18 cellular contexts compared by ENCODE assay signal in the genomic region with DNA sequence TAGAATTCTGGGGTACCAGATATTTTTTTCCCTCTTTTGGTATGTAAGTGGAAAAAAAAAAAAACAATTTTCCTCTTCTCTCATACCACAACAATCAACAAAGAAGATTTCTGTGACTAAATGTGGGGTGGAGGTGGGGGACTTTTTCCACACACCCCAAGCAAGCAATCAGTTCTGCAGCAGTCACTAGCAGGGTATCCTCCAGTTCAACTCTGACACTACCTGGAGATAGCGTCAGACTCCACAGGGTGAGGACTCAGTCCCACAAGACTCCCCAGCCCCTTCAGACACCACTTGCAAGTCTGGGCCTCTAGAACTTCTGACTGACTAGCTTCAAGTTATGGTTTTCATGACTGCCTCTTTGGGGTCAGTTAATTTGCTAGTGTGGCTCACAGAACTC. TPM values are rescaled to one million over a fixed set of nuclear protein-coding genes. Genes with fewer than 3 reads are reported as not detected.
A peak's percentile ranks its signal among the peaks of the same experiment; 100 is the strongest.
DNase-seq lines count a peak whose midpoint lies in the region; ATAC-seq and TF ChIP-seq lines count a peak whose summit lies in the region.
"Had no signal": no experiment of that assay in that cellular context is flagged by ENCODE, and none has a peak within 500 bp of the region (broad histone marks: within the 10 kb centered on the region; RNA-seq: fewer than 3 reads in every experiment).

No MANE protein-coding gene starts in this region.

- peaks cover 21 to 74% of the 10 kb centered on the region in 2 donors for H3K36me3 ChIP-seq in psoas muscle (ENCODE audit: insufficient read depth in 1 of 2, low read depth in 1 of 2)

- H3K4me3 ChIP-seq in psoas muscle = no peak overlapping the region
- H3K4me3 ChIP-seq: adrenal gland, colonic mucosa, MG63, upper lobe of right lung had no signal

- no peak for TF ChIP-seq CTCF in psoas muscle (IDR thresholded peaks at IDR 0.05)

- H3K4me3 Mint-ChIP-seq in activated naive CD8-positive, alpha-beta T cell treated with anti-CD3 and anti-CD28 coated beads, Interleukin-2, amount 10 ng/mL, durations not matched to agents 7 days and 5 days = no peak overlapping the region
- peak overlapping the region; percentile 20 for H3K4me3 Mint-ChIP-seq in stimulated activated naive CD8-positive, alpha-beta T cell treated with anti-CD3 and anti-CD28 coated beads, Interleukin-15, Interleukin-2, amounts not matched to agents 100 ng/mL and 50 ng/mL, for 24 hours

- H3K9me3 ChIP-seq in psoas muscle = no peaks in the 10 kb centered on the region
- H3K9me3 ChIP-seq: adrenal gland, colonic mucosa, MG63, upper lobe of right lung had no signal

- WGBS in psoas muscle, 3 donors = 93 to 100% (median 100%) methylated on average over 1 of the region's 1 CpG

- no peaks in the 10 kb centered on the region for H3K27me3 Mint-ChIP-seq in activated naive CD8-positive, alpha-beta T cell treated with anti-CD3 and anti-CD28 coated beads, Interleukin-2, amount 10 ng/mL, durations not matched to agents 7 days and 5 days
- H3K27me3 Mint-ChIP-seq in stimulated activated naive CD8-positive, alpha-beta T cell treated with anti-CD3 and anti-CD28 coated beads, Interleukin-15, Interleukin-2, amounts not matched to agents 100 ng/mL and 50 ng/mL, for 24 hours = no peaks in the 10 kb centered on the region
- H3K27me3 Mint-ChIP-seq: IgD-negative memory B cell had no signal

- peaks cover 57% of the 10 kb centered on the region for H3K4me1 Mint-ChIP-seq in activated naive CD8-positive, alpha-beta T cell treated with anti-CD3 and anti-CD28 coated beads, Interleukin-2, amount 10 ng/mL, durations not matched to agents 7 days and 5 days
- H3K4me1 Mint-ChIP-seq in stimulated activated naive CD8-positive, alpha-beta T cell treated with anti-CD3 and anti-CD28 coated beads, Interleukin-15, Interleukin-2, amounts not matched to agents 100 ng/mL and 50 ng/mL, for 24 hours (ENCODE audit: low read depth) = peaks cover 96% of the 10 kb centered on the region

- H3K4me1 ChIP-seq in psoas muscle = peaks cover 32% of the 10 kb centered on the region
- H3K4me1 ChIP-seq: colonic mucosa, parathyroid adenoma had no signal

- no peaks in the 10 kb centered on the region for H3K9me3 Mint-ChIP-seq in activated naive CD8-positive, alpha-beta T cell treated with anti-CD3 and anti-CD28 coated beads, Interleukin-2, amount 10 ng/mL, durations not matched to agents 7 days and 5 days
- no peaks in the 10 kb centered on the region for H3K9me3 Mint-ChIP-seq in stimulated activated naive CD8-positive, alpha-beta T cell treated with anti-CD3 and anti-CD28 coated beads, Interleukin-15, Interleukin-2, amounts not matched to agents 100 ng/mL and 50 ng/mL, for 24 hours
- H3K9me3 Mint-ChIP-seq: IgD-negative memory B cell, natural killer cell had no signal

- peak; percentile 16 for DNase-seq in stimulated activated CD4-positive, alpha-beta T cell treated with anti-CD3 and anti-CD28 coated beads, Interleukin-15, amount 100 ng/mL, for 24 hours
- DNase-seq in stimulated activated CD4-positive, alpha-beta T cell treated with anti-CD3 and anti-CD28 coated beads, Interleukin-12 subunit alpha, Interleukin-12 subunit beta, amount 100 ng/mL, for 4 hours = no peak
- DNase-seq in activated CD4-positive, alpha-beta T cell treated with anti-CD3 and anti-CD28 coated beads, Interleukin-2, amount 50 U/mL, for 4 hours = peak; percentile 16 to 28
- DNase-seq in activated naive CD8-positive, alpha-beta T cell treated with anti-CD3 and anti-CD28 coated beads, Interleukin-2, amount 10 ng/mL, durations not matched to agents 7 days and 5 days = no peak
- DNase-seq in psoas muscle (no peak), NCI-H187 treated with DMSO at 0.1 percent for 48 hours (lab: John Stamatoyannopoulos, UW) (no peak)
- DNase-seq: adrenal gland, colonic mucosa, DMS79 treated with DMSO at 0.1 percent for 48 hours, MG63, natural killer cell, NCI-H146, NCI-H69, upper lobe of right lung had no signal

- H3K36me3 Mint-ChIP-seq in activated naive CD8-positive, alpha-beta T cell treated with anti-CD3 and anti-CD28 coated beads, Interleukin-2, amount 10 ng/mL, durations not matched to agents 7 days and 5 days = peaks cover 35% of the 10 kb centered on the region
- peaks cover 97% of the 10 kb centered on the region for H3K36me3 Mint-ChIP-seq in stimulated activated naive CD8-positive, alpha-beta T cell treated with anti-CD3 and anti-CD28 coated beads, Interleukin-15, Interleukin-2, amounts not matched to agents 100 ng/mL and 50 ng/mL, for 24 hours (ENCODE audit: low read depth)

- no peak overlapping the region for H3K27ac Mint-ChIP-seq in activated naive CD8-positive, alpha-beta T cell treated with anti-CD3 and anti-CD28 coated beads, Interleukin-2, amount 10 ng/mL, durations not matched to agents 7 days and 5 days
- peak overlapping the region; percentile 78 for H3K27ac Mint-ChIP-seq in stimulated activated naive CD8-positive, alpha-beta T cell treated with anti-CD3 and anti-CD28 coated beads, Interleukin-15, Interleukin-2, amounts not matched to agents 100 ng/mL and 50 ng/mL, for 24 hours

- peak; percentile 68 for ATAC-seq in activated naive CD8-positive, alpha-beta T cell treated with anti-CD3 and anti-CD28 coated beads, Interleukin-2, amount 10 ng/mL, durations not matched to agents 7 days and 5 days (ENCODE audit: low read depth)
- ATAC-seq in psoas muscle = no peak
- ATAC-seq: sciatic nerve, upper lobe of right lung had no signal

- no peak overlapping the region for H3K27ac ChIP-seq in psoas muscle
- H3K27ac ChIP-seq: adrenal gland, colonic mucosa, parathyroid adenoma, upper lobe of right lung had no signal

- H3K27me3 ChIP-seq in psoas muscle (ENCODE audit: insufficient read depth in 3 of 3, low read length in 2 of 3) = no peaks in the 10 kb centered on the region
- H3K27me3 ChIP-seq: adrenal gland, colonic mucosa, MG63, upper lobe of right lung had no signal

- POLR2A ChIA-PET in activated naive CD8-positive, alpha-beta T cell treated with anti-CD3 and anti-CD28 coated beads, Interleukin-2, amount 10 ng/mL, durations not matched to agents 7 days and 5 days (lab: Charles Lee) = no interaction called here

- intact Hi-C loops in psoas muscle (cut with DNase I) = no loop called here

RNA-seq across cellular contexts. Expression of gene DHX9, which starts 6.2 kb away (rescaled TPM):
- 100 to 1,000 TPM; 176 to 180 TPM for total RNA-seq in activated naive CD8-positive, alpha-beta T cell treated with anti-CD3 and anti-CD28 coated beads, Interleukin-2, amount 10 ng/mL, durations not matched to agents 7 days and 5 days
- total RNA-seq in psoas muscle = 10 to 100 TPM; 55.9 to 58.7 (median 56.8) TPM
- polyA plus RNA-seq in psoas muscle = 10 to 100 TPM; 31.8 to 60.3 (median 49.5) TPM

RNA-seq across cellular contexts. Expression of gene NPL, which starts 55.8 kb away (rescaled TPM):
- total RNA-seq in activated naive CD8-positive, alpha-beta T cell treated with anti-CD3 and anti-CD28 coated beads, Interleukin-2, amount 10 ng/mL, durations not matched to agents 7 days and 5 days = 1 to 10 TPM; 5.6 to 6.2 TPM
- 1 to 10 TPM; 2.9 to 6.7 (median 5.5) TPM for total RNA-seq in psoas muscle
- polyA plus RNA-seq in psoas muscle = 1 to 10 TPM; 2.2 to 4.3 (median 2.7) TPM

Comparison
In these comparisons a context has a peak if more than half of its experiments do, and no peak if none do; other contexts are left out.
1. DNase-seq: peak in stimulated activated CD4-positive, alpha-beta T cell treated with anti-CD3 and anti-CD28 coated beads, Interleukin-15, amount 100 ng/mL, for 24 hours (single experiment) and activated CD4-positive, alpha-beta T cell treated with anti-CD3 and anti-CD28 coated beads, Interleukin-2, amount 50 U/mL, for 4 hours (2 of 2); none in stimulated activated CD4-positive, alpha-beta T cell treated with anti-CD3 and anti-CD28 coated beads, Interleukin-12 subunit alpha, Interleukin-12 subunit beta, amount 100 ng/mL, for 4 hours (single experiment), activated naive CD8-positive, alpha-beta T cell treated with anti-CD3 and anti-CD28 coated beads, Interleukin-2, amount 10 ng/mL, durations not matched to agents 7 days and 5 days (single experiment), psoas muscle (0 of 2) and NCI-H187 treated with DMSO at 0.1 percent for 48 hours (single experiment).